In genomic region chr14:55915464-55915863, GRCh38 we compare ENCODE assay signal across 9 cellular contexts.
"Had no signal": no experiment of that assay in that cellular context is flagged by ENCODE, and none has a peak within 500 bp of the region (broad histone marks: within the 10 kb centered on the region; RNA-seq: fewer than 3 reads in every experiment).

No MANE protein-coding gene starts in this region.

- H3K27ac ChIP-seq: cardiac muscle cell, gastroesophageal sphincter, uterus had no signal

- H3K36me3 ChIP-seq: cardiac muscle cell, gastroesophageal sphincter, uterus had no signal

- H3K4me3 ChIP-seq: cardiac muscle cell, gastroesophageal sphincter, skin epidermis, uterus had no signal

- H3K9me3 ChIP-seq: gastroesophageal sphincter, uterus had no signal

- DNase-seq: activated CD4-positive, alpha-beta T cell treated with anti-CD3 and anti-CD28 coated beads, Interleukin-2, amount 10 ng/mL, durations not matched to agents 24 days and 14 days; activated naive CD4-positive, alpha-beta T cell treated with anti-CD3 and anti-CD28 coated beads, Interleukin-2, amount 10 ng/mL, durations not matched to agents 7 days and 5 days; kidney; T-cell; T1000; uterus had no signal

- H3K4me1 ChIP-seq: uterus had no signal

- H3K27me3 ChIP-seq: cardiac muscle cell, gastroesophageal sphincter, uterus had no signal
